Comparison of ENCODE assay signal across 27 cellular contexts in the genomic region with DNA sequence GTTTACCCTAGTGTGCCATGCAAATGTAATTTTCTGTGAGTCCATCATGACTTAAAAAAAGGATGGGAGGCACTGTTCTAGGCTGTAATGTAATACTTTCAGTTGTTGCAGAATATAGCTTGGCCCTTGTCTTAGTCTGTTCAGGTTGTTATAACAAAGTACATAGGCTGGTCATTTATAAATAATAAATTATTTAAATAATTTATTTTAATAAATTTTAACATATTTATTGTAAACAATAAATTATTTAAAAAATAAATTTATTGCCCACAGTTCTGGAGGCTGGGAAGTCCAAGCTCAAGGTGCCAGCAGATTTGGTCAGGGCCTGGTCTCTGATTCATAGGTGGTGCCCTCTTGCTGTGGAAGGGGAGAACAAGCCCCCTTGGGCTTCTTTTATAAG.
"Had no signal": no experiment of that assay in that cellular context is flagged by ENCODE, and none has a peak within 500 bp of the region (broad histone marks: within the 10 kb centered on the region; RNA-seq: fewer than 3 reads in every experiment).

No MANE protein-coding gene starts in this region.

- H3K4me3 Mint-ChIP-seq: mesothelial cell of epicardium; naive B cell; naive thymus-derived CD8-positive, alpha-beta T cell had no signal

- H3K4me1 ChIP-seq: esophagus squamous epithelium, gastrocnemius medialis, heart right ventricle, left lung, lower lobe of right lung had no signal

- H3K36me3 Mint-ChIP-seq: mesothelial cell of epicardium; naive thymus-derived CD8-positive, alpha-beta T cell had no signal

- H3K9me3 ChIP-seq: esophagus squamous epithelium, gastrocnemius medialis, heart right ventricle, left lung, lower lobe of right lung, mucosa of descending colon had no signal

- FAIRE-seq: endometrium, islet of Langerhans, keratinocyte had no signal

- H3K27ac Mint-ChIP-seq: mesothelial cell of epicardium; naive B cell; naive thymus-derived CD8-positive, alpha-beta T cell had no signal

- H3K27me3 ChIP-seq: dorsolateral prefrontal cortex, esophagus squamous epithelium, gastrocnemius medialis, heart right ventricle, left lung had no signal

- H3K4me3 ChIP-seq: coronary artery, dorsolateral prefrontal cortex, esophagus squamous epithelium, gastrocnemius medialis, heart right ventricle, left lung, lower lobe of right lung, mucosa of descending colon had no signal

- H3K9me3 Mint-ChIP-seq: mesothelial cell of epicardium; naive thymus-derived CD8-positive, alpha-beta T cell had no signal

- DNase-seq: dermis blood vessel endothelial cell; dorsolateral prefrontal cortex; effector CD4-positive, alpha-beta T cell; effector memory CD4-positive, alpha-beta T cell; erythroblast; esophagus squamous epithelium; foreskin fibroblast; foreskin melanocyte; gastrocnemius medialis; glutamatergic neuron; head of caudate nucleus; heart right ventricle; hippocampal formation; left cardiac atrium; left lung; left ventricle myocardium superior; lower lobe of right lung; mesenchymal stem cell; mucosa of descending colon; naive B cell; naive thymus-derived CD8-positive, alpha-beta T cell had no signal

- H3K27ac ChIP-seq: coronary artery, dorsolateral prefrontal cortex, epithelial cell of prostate, esophagus squamous epithelium, gastrocnemius medialis, heart right ventricle, left lung, lower lobe of right lung had no signal

- H3K36me3 ChIP-seq: esophagus squamous epithelium, gastrocnemius medialis, heart right ventricle, left lung, lower lobe of right lung had no signal

- ATAC-seq: gastrocnemius medialis; heart right ventricle; left cardiac atrium; left lung; left ventricle myocardium superior; lower lobe of right lung; mucosa of descending colon; naive thymus-derived CD8-positive, alpha-beta T cell had no signal

- H3K4me1 Mint-ChIP-seq: naive B cell; naive thymus-derived CD8-positive, alpha-beta T cell had no signal
